In the genomic region with DNA sequence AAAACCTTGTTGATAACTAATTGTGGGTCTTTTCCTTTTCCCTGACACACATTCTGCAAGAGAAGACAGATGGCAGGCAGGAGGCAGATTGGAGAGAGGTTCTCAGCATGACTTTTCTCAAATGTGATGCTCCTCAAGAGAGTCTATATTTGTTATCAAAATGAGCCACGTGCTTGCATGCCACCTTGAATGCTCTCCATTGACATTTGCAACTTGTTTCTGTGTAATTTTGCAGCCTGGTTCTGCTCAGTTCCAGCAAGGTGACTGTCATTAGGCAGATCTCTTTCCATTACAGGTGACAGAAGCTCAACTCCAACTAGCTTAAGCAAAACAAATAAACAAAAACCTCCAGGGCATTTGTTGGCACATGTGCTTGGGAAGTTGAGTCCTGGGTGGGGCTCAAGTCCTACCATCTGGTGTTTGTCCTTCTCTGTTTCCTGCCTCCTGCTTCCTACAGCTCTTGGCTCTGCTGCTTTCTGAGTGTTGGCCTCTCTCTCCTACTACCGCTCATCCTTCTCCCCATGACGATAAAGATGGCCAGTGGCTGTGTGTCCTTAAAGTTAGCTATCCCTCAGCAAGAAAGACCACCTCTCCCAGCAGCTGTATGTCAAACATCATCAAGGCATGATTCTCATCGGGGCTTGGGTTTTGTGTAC, we compare ENCODE assay signal across 9 cellular contexts. TPM values are rescaled to one million over a fixed set of nuclear protein-coding genes. Genes with fewer than 3 reads are reported as not detected.
DNase-seq lines count a peak whose midpoint lies in the region; ATAC-seq, FAIRE-seq and TF ChIP-seq lines count a peak whose summit lies in the region.
"Had no signal": no experiment of that assay in that cellular context is flagged by ENCODE, and none has a peak within 500 bp of the region (broad histone marks: within the 10 kb centered on the region; RNA-seq: fewer than 3 reads in every experiment).

No MANE protein-coding gene starts in this region.

- FAIRE-seq in small intestine (lab: Jason Lieb, UNC): no peak

- ATAC-seq in HG03571 (IDR thresholded peaks at IDR 0.05; ENCODE audit: unreplicated experiment) (no peak), HG03565 (IDR thresholded peaks at IDR 0.05; ENCODE audit: unreplicated experiment) (no peak), HG02763 (IDR thresholded peaks at IDR 0.05; ENCODE audit: unreplicated experiment) (no peak)

- peak overlapping the region; percentile 21 to 80 for H3K27ac ChIP-seq in small intestine (ENCODE audit: low read depth in 1 of 2, low read length in 1 of 2)

- peaks cover 3 to 4% of the 10 kb centered on the region in 2 donors for H3K4me1 ChIP-seq in small intestine (ENCODE audit: control insufficient read depth in 2 of 2, insufficient read depth in 1 of 2, low read depth in 1 of 2, low read length in 1 of 2)
- H3K4me1 ChIP-seq: Caco-2 had no signal

- peak; percentile 78 for DNase-seq in DMS53 treated with DMSO at 0.1 percent for 48 hours (lab: John Stamatoyannopoulos, UW; ENCODE audit: unreplicated experiment)
- DNase-seq in NCI-H524 treated with DMSO at 0.1 percent for 48 hours (lab: John Stamatoyannopoulos, UW): peak; percentile 53
- peak; percentile 19 to 62 for DNase-seq in foreskin fibroblast
- DNase-seq in small intestine: peak; percentile 56
- DNase-seq: Caco-2, cortex of kidney had no signal

- no peak for TF ChIP-seq CTCF in foreskin fibroblast (IDR thresholded peaks at IDR 0.05; ENCODE audit: low read depth, low read length)

- no peaks in the 10 kb centered on the region for H3K27me3 ChIP-seq in small intestine (ENCODE audit: control insufficient read depth in 2 of 2, insufficient read depth in 2 of 2, low read length in 2 of 2)

- H3K9me3 ChIP-seq in small intestine (ENCODE audit: control insufficient read depth, low read depth): no peaks in the 10 kb centered on the region
- H3K9me3 ChIP-seq: Caco-2 had no signal

- H3K4me3 ChIP-seq in foreskin fibroblast (ENCODE audit: low read depth in 1 of 2, low read length in 2 of 2) (no peak overlapping the region), small intestine (ENCODE audit: low read depth in 1 of 2, low read length in 2 of 2) (no peak overlapping the region)

- no peaks in the 10 kb centered on the region for H3K36me3 ChIP-seq in small intestine (ENCODE audit: control insufficient read depth in 2 of 2, insufficient read depth in 2 of 2, low read length in 2 of 2)

- WGBS in small intestine, 3 donors: 49 to 71% (median 64%) methylated on average over 4 of the region's 4 CpGs

RNA-seq across cellular contexts. Expression of gene GRK5, which starts 56.7 kb away (rescaled TPM):
- 10 to 100 TPM; 24.4 to 50.5 (median 27.7) TPM for polyA plus RNA-seq in small intestine
